Comparison of ENCODE assay signal across 18 cellular contexts in genomic region chr3:123536153-123536895, GRCh38. TPM values are rescaled to one million over a fixed set of nuclear protein-coding genes. Genes with fewer than 3 reads are reported as not detected.
DNase-seq lines count a peak whose midpoint lies in the region; ATAC-seq and TF ChIP-seq lines count a peak whose summit lies in the region.
"Had no signal": no experiment of that assay in that cellular context is flagged by ENCODE, and none has a peak within 500 bp of the region (broad histone marks: within the 10 kb centered on the region; RNA-seq: fewer than 3 reads in every experiment).

No MANE protein-coding gene starts in this region.

- DNase-seq in MCF 10A (ENCODE audit: unreplicated experiment) (no peak), breast epithelium (ENCODE audit: low spot score in 2 of 2) (no peak), RKO (ENCODE audit: low spot score) (no peak), MM.1S (no peak), dorsolateral prefrontal cortex (no peak)
- no peak for DNase-seq in stimulated activated CD4-positive, alpha-beta T cell treated with anti-CD3 and anti-CD28 coated beads, Interleukin-4, amount 100 ng/mL, for 24 hours
- DNase-seq: activated B cell treated with CpG ODN at 0.5 μM for 24 hours; activated T-cell treated with anti-CD3 and anti-CD28 coated beads, Interleukin-2, amount 50 U/mL, for 48 hours; DMS 273 treated with DMSO at 0.1 percent for 48 hours; effector memory CD4-positive, alpha-beta T cell; mucosa of descending colon; NCI-H2171 treated with DMSO at 0.1 percent for 48 hours; trophoblast cell had no signal

- no peaks in the 10 kb centered on the region for H3K9me2 ChIP-seq in MM.1S (replicated peaks; ENCODE audit: insufficient read depth, low read length)

- no TSS peak for BruUV-seq in MCF 10A (replicated peaks; lab: Mats Ljungman, UMichigan)

- no peaks in the 10 kb centered on the region for H3K27me3 Mint-ChIP-seq in MCF 10A (ENCODE audit: insufficient read depth, unreplicated experiment)
- H3K27me3 Mint-ChIP-seq: activated B cell treated with CpG ODN at 0.5 μM for 24 hours had no signal

- peaks cover 8% of the 10 kb centered on the region for H3F3A ChIP-seq in MM.1S (ENCODE audit: insufficient read depth, low read length)

- POLR2A ChIA-PET in MCF 10A (lab: Yijun Ruan, JAX): no interaction called here

- H3K27ac Mint-ChIP-seq in MCF 10A (ENCODE audit: low read depth, unreplicated experiment): peak overlapping the region; percentile 6
- H3K27ac Mint-ChIP-seq: activated B cell treated with CpG ODN at 0.5 μM for 24 hours had no signal

- H2AFZ ChIP-seq in MM.1S (ENCODE audit: low read length): no peak overlapping the region
- H2AFZ ChIP-seq: parathyroid adenoma had no signal

- H3K27me3 ChIP-seq in breast epithelium (no peaks in the 10 kb centered on the region), MM.1S (replicated peaks; ENCODE audit: insufficient read depth, low read length) (no peaks in the 10 kb centered on the region), dorsolateral prefrontal cortex (no peaks in the 10 kb centered on the region)
- H3K27me3 ChIP-seq: foreskin keratinocyte had no signal

- no peaks in the 10 kb centered on the region for H3K36me3 ChIP-seq in breast epithelium
- no peaks in the 10 kb centered on the region for H3K36me3 ChIP-seq in MM.1S (replicated peaks; ENCODE audit: insufficient read depth, low read length)

- H3K4me1 ChIP-seq in breast epithelium (no peaks in the 10 kb centered on the region), MM.1S (ENCODE audit: low read length) (peaks cover 38% of the 10 kb centered on the region)
- H3K4me1 ChIP-seq: parathyroid adenoma had no signal

- H3K4me1 Mint-ChIP-seq in MCF 10A (ENCODE audit: insufficient read depth, unreplicated experiment): peaks cover 20% of the 10 kb centered on the region
- H3K4me1 Mint-ChIP-seq: activated B cell treated with CpG ODN at 0.5 μM for 24 hours had no signal

- no peak overlapping the region for H3K9ac ChIP-seq in MM.1S (ENCODE audit: low read length)
- H3K9ac ChIP-seq: parathyroid adenoma had no signal

- H3K9me3 ChIP-seq in breast epithelium (no peaks in the 10 kb centered on the region), MM.1S (replicated peaks; ENCODE audit: insufficient read depth, low read length) (no peaks in the 10 kb centered on the region)
- H3K9me3 ChIP-seq: mucosa of descending colon had no signal

- no peaks in the 10 kb centered on the region for H3K9me3 Mint-ChIP-seq in MCF 10A (ENCODE audit: unreplicated experiment)
- H3K9me3 Mint-ChIP-seq: activated B cell treated with CpG ODN at 0.5 μM for 24 hours had no signal

- H3K79me2 ChIP-seq in MM.1S (ENCODE audit: low read length): peaks cover 4% of the 10 kb centered on the region; the same call in 1 of the 2 replicates
- H3K79me2 ChIP-seq: parathyroid adenoma had no signal

- no peak overlapping the region for H3K4me2 ChIP-seq in MM.1S (ENCODE audit: low read depth, low read length)

- intact Hi-C loops in MCF 10A (cut with micrococcal nuclease) (no loop called here), breast epithelium (cut with DNase I; ENCODE audit: low total_unique reads) (no loop called here), dorsolateral prefrontal cortex (cut with DNase I) (no loop called here)

- ATAC-seq in GM21786 (IDR thresholded peaks at IDR 0.05; ENCODE audit: unreplicated experiment): peak; percentile 73
- ATAC-seq in HG03432 (IDR thresholded peaks at IDR 0.05; ENCODE audit: unreplicated experiment): peak; percentile 84
- ATAC-seq: mucosa of descending colon had no signal

- no peak overlapping the region for H3K4me3 Mint-ChIP-seq in MCF 10A (ENCODE audit: unreplicated experiment)
- H3K4me3 Mint-ChIP-seq: activated B cell treated with CpG ODN at 0.5 μM for 24 hours had no signal

- TF ChIP-seq CTCF in MCF 10A (IDR thresholded peaks at IDR 0.05; ENCODE audit: unreplicated experiment) (no peak), breast epithelium (IDR thresholded peaks at IDR 0.05) (no peak), MM.1S (IDR thresholded peaks at IDR 0.05; ENCODE audit: low read length) (no peak), dorsolateral prefrontal cortex (IDR thresholded peaks at IDR 0.05 in 54 of 56, conservative IDR thresholded peaks at IDR 0.05 in 2 of 56; ENCODE audit: low read depth in 1 of 56, partially characterized antibody in 56 of 56) (no peak)

- H4K20me1 ChIP-seq in MM.1S (ENCODE audit: insufficient read depth, low read length): no peaks in the 10 kb centered on the region

- H3K36me3 Mint-ChIP-seq in MCF 10A (ENCODE audit: insufficient read depth, unreplicated experiment): peaks cover 37% of the 10 kb centered on the region

- H3K27ac ChIP-seq in breast epithelium: no peak overlapping the region
- no peak overlapping the region for H3K27ac ChIP-seq in MM.1S (ENCODE audit: low read length)
- H3K27ac ChIP-seq in dorsolateral prefrontal cortex: no peak overlapping the region
- H3K27ac ChIP-seq: foreskin keratinocyte, HL-60, parathyroid adenoma had no signal

- H3K4me3 ChIP-seq in breast epithelium: no peak overlapping the region
- no peak overlapping the region for H3K4me3 ChIP-seq in MM.1S (ENCODE audit: low read length)
- no peak overlapping the region for H3K4me3 ChIP-seq in dorsolateral prefrontal cortex
- H3K4me3 ChIP-seq: mucosa of descending colon had no signal

- no peak for TF ChIP-seq POLR2A in breast epithelium (IDR thresholded peaks at IDR 0.05)

- CTCF ChIA-PET in MCF 10A (lab: Yijun Ruan, JAX): interaction anchor here (0.6 kb wide), 1 partner anchor 1989 kb away, joined by 3 read pairs; no protein-coding TSS in a partner anchor

RNA-seq across cellular contexts. Expression of gene HACD2, which starts 48.5 kb away (rescaled TPM):
- total RNA-seq in MCF 10A (2022) (76.5 and 97.7 TPM in 2 replicates), breast epithelium (10 to 100 TPM; 29.5 to 61.0 (median 55.9) TPM), dorsolateral prefrontal cortex (10 to 100 TPM; 26.7 to 65.5 (median 39.9) TPM)
